In the genomic region with DNA sequence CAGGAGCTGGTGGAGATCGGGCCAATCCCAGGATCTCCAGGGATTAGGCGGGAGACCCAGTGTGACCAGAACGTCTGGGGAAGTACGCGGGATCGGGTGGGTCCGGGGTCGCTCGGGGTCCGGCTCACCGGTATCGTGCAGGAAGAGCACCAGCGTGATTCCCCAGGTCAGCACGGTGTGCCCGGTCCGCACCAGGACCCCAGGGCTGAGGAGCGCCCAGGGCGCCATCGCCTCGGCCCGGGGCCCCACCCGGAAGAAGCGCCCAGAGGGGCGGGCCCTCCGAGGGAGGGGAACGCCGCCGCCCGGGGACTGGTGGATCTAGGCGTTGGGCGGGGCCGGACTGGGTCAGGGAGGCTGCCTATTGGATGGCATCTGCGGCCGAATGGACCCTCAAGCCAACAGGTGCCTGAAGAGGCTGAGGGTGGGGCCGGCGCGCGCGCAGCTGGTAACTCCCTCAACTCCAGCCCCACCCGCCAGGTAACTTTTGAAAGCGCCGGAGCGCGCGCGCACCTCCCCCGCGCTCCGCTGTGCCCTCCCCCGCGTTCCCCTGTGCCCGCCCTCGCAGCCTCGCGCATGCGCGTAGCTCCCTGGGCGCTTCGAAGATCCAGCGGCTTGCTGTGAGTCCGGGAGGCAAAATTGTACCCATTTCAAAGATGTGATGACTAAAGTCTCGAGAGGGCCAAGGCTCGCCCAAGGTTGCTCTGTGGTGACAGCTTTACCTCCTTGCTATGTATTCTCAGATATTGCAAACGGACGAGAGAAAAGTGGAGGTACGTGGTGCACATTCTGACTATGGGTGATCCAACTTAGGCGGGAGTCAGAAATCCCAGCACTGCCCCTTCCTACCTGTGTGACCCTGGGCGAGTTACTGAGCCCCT, we compare ENCODE assay signal across 8 cellular contexts. TPM values are rescaled to one million over a fixed set of nuclear protein-coding genes. Genes with fewer than 3 reads are reported as not detected.
DNase-seq lines count a peak whose midpoint lies in the region; ATAC-seq and TF ChIP-seq lines count a peak whose summit lies in the region.

A gene with protein sequence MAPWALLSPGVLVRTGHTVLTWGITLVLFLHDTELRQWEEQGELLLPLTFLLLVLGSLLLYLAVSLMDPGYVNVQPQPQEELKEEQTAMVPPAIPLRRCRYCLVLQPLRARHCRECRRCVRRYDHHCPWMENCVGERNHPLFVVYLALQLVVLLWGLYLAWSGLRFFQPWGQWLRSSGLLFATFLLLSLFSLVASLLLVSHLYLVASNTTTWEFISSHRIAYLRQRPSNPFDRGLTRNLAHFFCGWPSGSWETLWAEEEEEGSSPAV (minus strand): TSS at position 262 of the 878 bp plus-strand sequence. CDS start 34 bp downstream, at position 228.

- peak within 1 kb of the TSS; percentile 55 for H3K4me3 ChIP-seq in right cardiac atrium (ENCODE audit: low read length)
- H3K4me3 ChIP-seq in uterus: peak within 1 kb of the TSS; percentile 45 to 50

- H3K9me3 ChIP-seq in right cardiac atrium (ENCODE audit: control insufficient read depth, low read length) (no peaks in the 10 kb centered on the region), uterus (no peaks in the 10 kb centered on the region)

- DNase-seq in NCI-H187 treated with DMSO at 0.1 percent for 48 hours (lab: John Stamatoyannopoulos, UW) (peak; percentile 81), anterior cingulate cortex (lab: John Stamatoyannopoulos, UW) (peak; percentile 43 to 91 (median 85)), right cardiac atrium (peak; percentile 96 to 98 (median 98)), pulmonary artery endothelial cell (ENCODE audit: low read depth, low spot score) (peak; percentile 77), uterus (peak; percentile 89 to 96)

- ATAC-seq in GM18499 (IDR thresholded peaks at IDR 0.05; ENCODE audit: insufficient read depth, unreplicated experiment) (peak; percentile 71), HG02943 (IDR thresholded peaks at IDR 0.05; ENCODE audit: low read depth, unreplicated experiment) (peak; percentile 85), right cardiac atrium (peak; percentile 91 to 95)

- intact Hi-C loops in T-helper 2 cell treated with Interferon-gamma antibody and Interleukin-4, amounts not matched to agents 100 ng/mL and 5 ng/mL, for 36 hours (cut with micrococcal nuclease): loop anchor here (1.0 to 10.0 kb wide), 8 partner anchors 36 to 311 kb away; a partner anchor contains a TSS
- intact Hi-C loops in right cardiac atrium (cut with DNase I): no loop called here
- intact Hi-C loops in uterus (cut with DNase I; ENCODE audit: low total_unique reads): no loop called here

- 2% methylated on average over 68 of the region's 68 CpGs for WGBS in right cardiac atrium

- no peak for TF ChIP-seq CTCF in uterus (IDR thresholded peaks at IDR 0.05)

- H3K27me3 ChIP-seq in right cardiac atrium (ENCODE audit: control insufficient read depth, insufficient read depth) (no peaks in the 10 kb centered on the region), uterus (no peaks in the 10 kb centered on the region)

- H3K4me1 ChIP-seq in right cardiac atrium (ENCODE audit: control insufficient read depth, insufficient read depth, low read length) (peaks cover 3% of the 10 kb centered on the region), uterus (no peaks in the 10 kb centered on the region)

- TF ChIP-seq POLR2A in uterus (IDR thresholded peaks at IDR 0.05): peak in 1 of 2 donors; percentile 69

- H3K27ac ChIP-seq in right cardiac atrium (ENCODE audit: low read length) (peak within 1 kb of the TSS; percentile 58), uterus (peak within 1 kb of the TSS; percentile 67 to 86)

- H3K36me3 ChIP-seq in uterus: no peaks in the 10 kb centered on the region

RNA-seq across cellular contexts. Expression of the gene that starts here (rescaled TPM):
- 68.0 and 68.7 TPM in 2 replicates for total RNA-seq in T-helper 2 cell treated with Interferon-gamma antibody and Interleukin-4, amounts not matched to agents 100 ng/mL and 5 ng/mL, for 36 hours
- 10 to 100 TPM in 1 of 4 donors, 1 to 10 TPM in 3; 8.3 to 11.5 (median 9.4) TPM for total RNA-seq in right cardiac atrium
- 13.1 TPM for polyA plus RNA-seq in right cardiac atrium
- 34.8 and 35.6 TPM in 2 replicates for total RNA-seq in pulmonary artery endothelial cell
- total RNA-seq in uterus: 10 to 100 TPM in 1 of 4 donors, 1 to 10 TPM in 2, under 1 TPM in 1; 0.59 to 11.7 (median 6.5) TPM

Comparison
In these comparisons a context has a peak if more than half of its experiments do, and no peak if none do; other contexts are left out.
1. Peak in every context shown above with its lines: DNase-seq, ATAC-seq, H3K4me3 ChIP-seq and H3K27ac ChIP-seq.